Comparison of ENCODE assay signal across 15 cellular contexts in genomic region chr1:234315588-234315987, GRCh38. TPM values are rescaled to one million over a fixed set of nuclear protein-coding genes. Genes with fewer than 3 reads are reported as not detected.
DNase-seq lines count a peak whose midpoint lies in the region; ATAC-seq and TF ChIP-seq lines count a peak whose summit lies in the region.
"Had no signal": no experiment of that assay in that cellular context is flagged by ENCODE, and none has a peak within 500 bp of the region (broad histone marks: within the 10 kb centered on the region; RNA-seq: fewer than 3 reads in every experiment).

No MANE protein-coding gene starts in this region.

- H3K9me3 Mint-ChIP-seq in activated CD4-positive, alpha-beta T cell treated with anti-CD3 and anti-CD28 coated beads, Interleukin-2, amount 10 ng/mL, durations not matched to agents 24 days and 14 days = no peaks in the 10 kb centered on the region
- H3K9me3 Mint-ChIP-seq in stimulated activated naive CD8-positive, alpha-beta T cell treated with anti-CD3 and anti-CD28 coated beads, Interleukin-15, amount 100 ng/mL, for 72 hours = peaks cover 0 to 7% of the 10 kb centered on the region in 2 donors
- H3K9me3 Mint-ChIP-seq: neural crest cell had no signal

- H3K4me1 ChIP-seq in esophagus muscularis mucosa = no peaks in the 10 kb centered on the region
- H3K4me1 ChIP-seq in uterus = no peaks in the 10 kb centered on the region

- peak; percentile 35 for ATAC-seq in stimulated activated naive CD8-positive, alpha-beta T cell treated with anti-CD3 and anti-CD28 coated beads, Interleukin-15, amount 100 ng/mL, for 72 hours
- ATAC-seq in GM21528 (IDR thresholded peaks at IDR 0.05; ENCODE audit: low FRiP score, unreplicated experiment) = no peak
- ATAC-seq: heart right ventricle had no signal

- DNase-seq in stimulated activated CD4-positive, alpha-beta T cell treated with anti-CD3 and anti-CD28 coated beads, Interleukin-15, amount 100 ng/mL, for 24 hours = peak; percentile 47
- no peak for DNase-seq in stimulated activated CD4-positive, alpha-beta T cell treated with anti-CD3 and anti-CD28 coated beads, Interleukin-12 subunit alpha, Interleukin-12 subunit beta, amount 100 ng/mL, for 4 hours
- DNase-seq in activated CD4-positive, alpha-beta T cell treated with anti-CD3 and anti-CD28 coated beads, Interleukin-2, amount 10 ng/mL, durations not matched to agents 24 days and 14 days = no peak
- DNase-seq in esophagus muscularis mucosa (ENCODE audit: extremely low spot score) (peak; percentile 57), uterus (no peak), cerebellum (ENCODE audit: low spot score) (no peak)
- no peak for DNase-seq in stimulated activated naive CD8-positive, alpha-beta T cell treated with anti-CD3 and anti-CD28 coated beads, Interleukin-15, amount 100 ng/mL, for 72 hours
- DNase-seq: DMS 273 treated with DMSO at 0.1 percent for 48 hours, heart right ventricle, kidney, NCI-H1105, NCI-H2171, thyroid gland had no signal

- peaks cover 13% of the 10 kb centered on the region for H3K27me3 Mint-ChIP-seq in activated CD4-positive, alpha-beta T cell treated with anti-CD3 and anti-CD28 coated beads, Interleukin-2, amount 10 ng/mL, durations not matched to agents 24 days and 14 days
- H3K27me3 Mint-ChIP-seq in stimulated activated naive CD8-positive, alpha-beta T cell treated with anti-CD3 and anti-CD28 coated beads, Interleukin-15, amount 100 ng/mL, for 72 hours = no peaks in the 10 kb centered on the region

- WGBS in esophagus muscularis mucosa = 83% methylated on average over 3 of the region's 3 CpGs

- H3K27ac ChIP-seq in esophagus muscularis mucosa (replicated peaks in 1 of 4) (no peak overlapping the region), uterus (no peak overlapping the region)
- H3K27ac ChIP-seq: thyroid gland had no signal

- H3K27me3 ChIP-seq in esophagus muscularis mucosa = peaks cover 0 to 21% (median 0%) of the 10 kb centered on the region in 4 donors
- no peaks in the 10 kb centered on the region for H3K27me3 ChIP-seq in uterus
- H3K27me3 ChIP-seq: thyroid gland had no signal

- no peak for TF ChIP-seq EP300 in esophagus muscularis mucosa (IDR thresholded peaks at IDR 0.05)

- H3K36me3 ChIP-seq in esophagus muscularis mucosa = no peaks in the 10 kb centered on the region
- H3K36me3 ChIP-seq in uterus = no peaks in the 10 kb centered on the region
- H3K36me3 ChIP-seq: heart right ventricle, thyroid gland had no signal

- peak overlapping the region; percentile 25 for H3K27ac Mint-ChIP-seq in activated CD4-positive, alpha-beta T cell treated with anti-CD3 and anti-CD28 coated beads, Interleukin-2, amount 10 ng/mL, durations not matched to agents 24 days and 14 days
- H3K27ac Mint-ChIP-seq in stimulated activated naive CD8-positive, alpha-beta T cell treated with anti-CD3 and anti-CD28 coated beads, Interleukin-15, amount 100 ng/mL, for 72 hours = peak overlapping the region; percentile 5 to 90

- peaks cover 22% of the 10 kb centered on the region for H3K4me1 Mint-ChIP-seq in activated CD4-positive, alpha-beta T cell treated with anti-CD3 and anti-CD28 coated beads, Interleukin-2, amount 10 ng/mL, durations not matched to agents 24 days and 14 days
- peaks cover 81% of the 10 kb centered on the region for H3K4me1 Mint-ChIP-seq in stimulated activated naive CD8-positive, alpha-beta T cell treated with anti-CD3 and anti-CD28 coated beads, Interleukin-15, amount 100 ng/mL, for 72 hours

- TF ChIP-seq CTCF in esophagus muscularis mucosa (IDR thresholded peaks at IDR 0.05) (no peak), uterus (IDR thresholded peaks at IDR 0.05) (no peak)

- H3K4me3 ChIP-seq in esophagus muscularis mucosa (no peak overlapping the region), uterus (no peak overlapping the region)
- H3K4me3 ChIP-seq: heart right ventricle, thyroid gland had no signal

- TF ChIP-seq POLR2A in esophagus muscularis mucosa (IDR thresholded peaks at IDR 0.05; ENCODE audit: low read depth) (no peak), uterus (IDR thresholded peaks at IDR 0.05) (no peak)

- intact Hi-C loops in activated CD4-positive, alpha-beta T cell treated with anti-CD3 and anti-CD28 coated beads, Interleukin-2, amount 10 ng/mL, durations not matched to agents 24 days and 14 days (cut with micrococcal nuclease) = no loop called here
- intact Hi-C loops in esophagus muscularis mucosa (cut with DNase I) (loop anchor here (10.0 kb wide), 1 partner anchor 201 kb away; no protein-coding TSS in a partner anchor), uterus (cut with DNase I; ENCODE audit: low total_unique reads) (no loop called here)

- H3K4me3 Mint-ChIP-seq in activated CD4-positive, alpha-beta T cell treated with anti-CD3 and anti-CD28 coated beads, Interleukin-2, amount 10 ng/mL, durations not matched to agents 24 days and 14 days = peak overlapping the region; percentile 20
- peak overlapping the region; percentile 40 to 78 for H3K4me3 Mint-ChIP-seq in stimulated activated naive CD8-positive, alpha-beta T cell treated with anti-CD3 and anti-CD28 coated beads, Interleukin-15, amount 100 ng/mL, for 72 hours
- H3K4me3 Mint-ChIP-seq: neural crest cell had no signal

- H3K9me3 ChIP-seq in esophagus muscularis mucosa = no peaks in the 10 kb centered on the region
- H3K9me3 ChIP-seq in uterus = no peaks in the 10 kb centered on the region
- H3K9me3 ChIP-seq: heart right ventricle, thyroid gland had no signal

- H3K36me3 Mint-ChIP-seq in activated CD4-positive, alpha-beta T cell treated with anti-CD3 and anti-CD28 coated beads, Interleukin-2, amount 10 ng/mL, durations not matched to agents 24 days and 14 days (ENCODE audit: low read depth) = no peaks in the 10 kb centered on the region

RNA-seq across cellular contexts. Expression of gene COA6, which starts 57.7 kb away (rescaled TPM):
- total RNA-seq in activated CD4-positive, alpha-beta T cell treated with anti-CD3 and anti-CD28 coated beads, Interleukin-2, amount 10 ng/mL, durations not matched to agents 24 days and 14 days = 67.7 and 68.3 TPM in 2 replicates
- total RNA-seq in esophagus muscularis mucosa (10 to 100 TPM in 3 of 4 donors, 1 to 10 TPM in 1; 9.4 to 18.3 (median 16.0) TPM), uterus (10 to 100 TPM; 10.6 to 16.8 (median 14.6) TPM), cerebellum (10.7 TPM)

Comparison
In these comparisons a context has a peak if more than half of its experiments do, and no peak if none do; other contexts are left out.
1. DNase-seq: peak in stimulated activated CD4-positive, alpha-beta T cell treated with anti-CD3 and anti-CD28 coated beads, Interleukin-15, amount 100 ng/mL, for 24 hours (single experiment) and esophagus muscularis mucosa (single experiment); none in stimulated activated CD4-positive, alpha-beta T cell treated with anti-CD3 and anti-CD28 coated beads, Interleukin-12 subunit alpha, Interleukin-12 subunit beta, amount 100 ng/mL, for 4 hours (single experiment), activated CD4-positive, alpha-beta T cell treated with anti-CD3 and anti-CD28 coated beads, Interleukin-2, amount 10 ng/mL, durations not matched to agents 24 days and 14 days (single experiment), stimulated activated naive CD8-positive, alpha-beta T cell treated with anti-CD3 and anti-CD28 coated beads, Interleukin-15, amount 100 ng/mL, for 72 hours (0 of 2), uterus (0 of 2) and cerebellum (single experiment).